ENCODE assay signal across 17 cellular contexts in the genomic region with DNA sequence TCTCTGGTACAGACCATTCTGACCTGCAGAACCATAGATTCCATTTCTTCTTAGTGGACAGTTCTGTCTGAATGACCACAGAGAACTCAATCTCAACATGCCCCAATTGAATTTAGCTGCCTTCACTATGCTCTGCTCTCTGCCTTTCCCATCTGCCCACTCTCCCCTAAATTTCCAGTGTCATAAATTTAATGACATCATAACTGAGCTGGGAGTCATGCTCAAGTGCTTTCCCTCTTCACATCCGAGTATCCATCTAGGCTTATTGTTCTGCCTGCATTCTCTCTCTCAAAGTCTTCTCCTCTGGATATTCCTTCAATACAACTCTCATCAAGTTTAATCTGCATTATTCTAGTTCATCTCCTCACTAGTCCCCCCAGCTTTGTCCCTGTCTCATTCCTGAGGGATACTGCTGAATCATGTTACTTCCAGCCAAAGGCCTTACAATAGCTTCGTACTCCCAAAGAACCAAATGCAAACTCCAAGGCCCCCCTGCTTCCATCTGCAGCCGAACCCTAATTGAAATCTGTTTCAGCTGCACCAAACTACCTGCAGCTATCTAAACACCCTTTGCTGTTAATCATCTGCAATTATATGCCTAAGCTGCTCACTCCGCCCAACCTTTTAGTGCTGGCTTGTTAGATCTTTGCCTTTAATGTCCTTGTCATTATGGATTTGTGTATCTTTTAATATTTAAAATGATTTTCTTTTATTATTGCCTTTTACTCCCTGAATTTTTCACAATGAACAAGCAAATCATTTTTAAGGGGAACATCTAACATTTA. TPM values are rescaled to one million over a fixed set of nuclear protein-coding genes. Genes with fewer than 3 reads are reported as not detected.
DNase-seq lines count a peak whose midpoint lies in the region; TF ChIP-seq lines count a peak whose summit lies in the region.
"Had no signal": no experiment of that assay in that cellular context is flagged by ENCODE, and none has a peak within 500 bp of the region (broad histone marks: within the 10 kb centered on the region; RNA-seq: fewer than 3 reads in every experiment).

No MANE protein-coding gene starts in this region.

- intact Hi-C loops in activated CD4-positive, alpha-beta T cell treated with anti-CD3 and anti-CD28 coated beads, Interleukin-2, amount 10 ng/mL, durations not matched to agents 24 days and 14 days (cut with micrococcal nuclease) = no loop called here

- H3K36me3 ChIP-seq in HEK293 (ENCODE audit: control insufficient read depth in 2 of 2, insufficient read depth in 1 of 2, low read length in 2 of 2) = no peaks in the 10 kb centered on the region
- H3K36me3 ChIP-seq: MG63 had no signal

- no peaks in the 10 kb centered on the region for H3K36me3 Mint-ChIP-seq in type B pancreatic cell
- H3K36me3 Mint-ChIP-seq in activated CD4-positive, alpha-beta T cell treated with anti-CD3 and anti-CD28 coated beads, Interleukin-2, amount 10 ng/mL, durations not matched to agents 24 days and 14 days (ENCODE audit: low read depth) = no peaks in the 10 kb centered on the region

- no peaks in the 10 kb centered on the region for H3K9me3 Mint-ChIP-seq in type B pancreatic cell
- H3K9me3 Mint-ChIP-seq in activated CD4-positive, alpha-beta T cell treated with anti-CD3 and anti-CD28 coated beads, Interleukin-2, amount 10 ng/mL, durations not matched to agents 24 days and 14 days = no peaks in the 10 kb centered on the region

- no peak overlapping the region for H3K4me3 Mint-ChIP-seq in type B pancreatic cell
- no peak overlapping the region for H3K4me3 Mint-ChIP-seq in activated CD4-positive, alpha-beta T cell treated with anti-CD3 and anti-CD28 coated beads, Interleukin-2, amount 10 ng/mL, durations not matched to agents 24 days and 14 days

- H3K4me1 ChIP-seq in HEK293 (ENCODE audit: control insufficient read depth, insufficient read depth, low read length) = no peaks in the 10 kb centered on the region

- POLR2A ChIA-PET in HEK293 (lab: Yijun Ruan, JAX) = no interaction called here

- DNase-seq in NCI-H146 (lab: John Stamatoyannopoulos, UW) (peak; percentile 96), NCI-H748 treated with DMSO at 0.1 percent for 48 hours (lab: John Stamatoyannopoulos, UW) (peak; percentile 95), left kidney (ENCODE audit: low read depth, low spot score) (peak; percentile 4), type B pancreatic cell (ENCODE audit: extremely low spot score, unreplicated experiment) (no peak), DMS79 treated with DMSO at 0.1 percent for 48 hours (lab: John Stamatoyannopoulos, UW) (no peak)
- DNase-seq in activated CD4-positive, alpha-beta T cell treated with anti-CD3 and anti-CD28 coated beads for 1 hour = no peak
- no peak for DNase-seq in activated CD4-positive, alpha-beta T cell treated with anti-CD3 and anti-CD28 coated beads, Interleukin-2, amount 10 ng/mL, durations not matched to agents 24 days and 14 days
- DNase-seq: AML-193, DMS53, MG63, NCI-H1694, NCI-H510A treated with DMSO at 0.1 percent for 48 hours, PC-3, SK-N-SH, T-helper 1 cell had no signal

- H3K27ac Mint-ChIP-seq in type B pancreatic cell = no peak overlapping the region
- no peak overlapping the region for H3K27ac Mint-ChIP-seq in activated CD4-positive, alpha-beta T cell treated with anti-CD3 and anti-CD28 coated beads, Interleukin-2, amount 10 ng/mL, durations not matched to agents 24 days and 14 days

- no peaks in the 10 kb centered on the region for H3K9me3 ChIP-seq in HEK293 (ENCODE audit: control insufficient read depth, insufficient read depth, low read depth, low read length)
- H3K9me3 ChIP-seq: MG63, SK-N-SH had no signal

- H3K27ac ChIP-seq in HEK293 (ENCODE audit: extremely low read depth, low read depth, low read length) = no peak overlapping the region
- H3K27ac ChIP-seq: KMS-11 had no signal

- H3K27me3 Mint-ChIP-seq in type B pancreatic cell = no peaks in the 10 kb centered on the region
- peaks cover 2% of the 10 kb centered on the region for H3K27me3 Mint-ChIP-seq in activated CD4-positive, alpha-beta T cell treated with anti-CD3 and anti-CD28 coated beads, Interleukin-2, amount 10 ng/mL, durations not matched to agents 24 days and 14 days

- H3K4me3 ChIP-seq in HEK293 (ENCODE audit: low read depth, low read length) = no peak overlapping the region
- H3K4me3 ChIP-seq: MG63 had no signal

- CTCF ChIA-PET in HEK293 (lab: Yijun Ruan, JAX) = interaction anchor here (0.6 kb wide), 2 partner anchors 110 to 667 kb away, joined by 3 to 4 read pairs; no protein-coding TSS in a partner anchor

- TF ChIP-seq CTCF in HEK293 (tag by site-specific recombination; IDR thresholded peaks at IDR 0.05) = no peak
- no peak for TF ChIP-seq CTCF in type B pancreatic cell (conservative IDR thresholded peaks at IDR 0.05)

- peaks cover 14% of the 10 kb centered on the region for H3K4me1 Mint-ChIP-seq in type B pancreatic cell (ENCODE audit: unreplicated experiment)
- H3K4me1 Mint-ChIP-seq in activated CD4-positive, alpha-beta T cell treated with anti-CD3 and anti-CD28 coated beads, Interleukin-2, amount 10 ng/mL, durations not matched to agents 24 days and 14 days = peaks cover 10% of the 10 kb centered on the region

TF ChIP-seq in HEK293, 187 proteins besides CTCF, POLR2A, EP300 and RAD21 (continues in another document):
- TF ChIP-seq, protein P1, sequence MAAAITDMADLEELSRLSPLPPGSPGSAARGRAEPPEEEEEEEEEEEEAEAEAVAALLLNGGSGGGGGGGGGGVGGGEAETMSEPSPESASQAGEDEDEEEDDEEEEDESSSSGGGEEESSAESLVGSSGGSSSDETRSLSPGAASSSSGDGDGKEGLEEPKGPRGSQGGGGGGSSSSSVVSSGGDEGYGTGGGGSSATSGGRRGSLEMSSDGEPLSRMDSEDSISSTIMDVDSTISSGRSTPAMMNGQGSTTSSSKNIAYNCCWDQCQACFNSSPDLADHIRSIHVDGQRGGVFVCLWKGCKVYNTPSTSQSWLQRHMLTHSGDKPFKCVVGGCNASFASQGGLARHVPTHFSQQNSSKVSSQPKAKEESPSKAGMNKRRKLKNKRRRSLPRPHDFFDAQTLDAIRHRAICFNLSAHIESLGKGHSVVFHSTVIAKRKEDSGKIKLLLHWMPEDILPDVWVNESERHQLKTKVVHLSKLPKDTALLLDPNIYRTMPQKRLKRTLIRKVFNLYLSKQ (tag by site-specific recombination; IDR thresholded peaks at IDR 0.05; ENCODE audit: borderline replicate concordance) = no peak
- TF ChIP-seq ZNF223 (tag by site-specific recombination; IDR thresholded peaks at IDR 0.05) (no peak), ZNF843 (tag by site-specific recombination; IDR thresholded peaks at IDR 0.05) (no peak), REPIN1 (tag by site-specific recombination; IDR thresholded peaks at IDR 0.05; ENCODE audit: low read depth) (no peak), ZNF76 (tag by site-specific recombination; IDR thresholded peaks at IDR 0.05; ENCODE audit: borderline replicate concordance, low read depth) (no peak), KLF10 (tag by site-specific recombination; IDR thresholded peaks at IDR 0.05) (no peak), ZNF544 (tag by site-specific recombination; IDR thresholded peaks at IDR 0.05) (no peak), WT1 (tag by site-specific recombination; IDR thresholded peaks at IDR 0.05) (no peak), ZNF366 (tag by site-specific recombination; conservative IDR thresholded peaks at IDR 0.05) (no peak), ZNF211 (tag by site-specific recombination; IDR thresholded peaks at IDR 0.05; ENCODE audit: low read depth) (no peak), ZNF121 (tag by site-specific recombination; IDR thresholded peaks at IDR 0.05) (no peak), ZNF416 (tag by site-specific recombination; IDR thresholded peaks at IDR 0.05) (no peak), ZBTB7A (tag by site-specific recombination; IDR thresholded peaks at IDR 0.05; ENCODE audit: low read depth) (no peak), GLI4 (tag by site-specific recombination; IDR thresholded peaks at IDR 0.05) (no peak), RBAK (tag by site-specific recombination; IDR thresholded peaks at IDR 0.05) (no peak), ZBTB20 (tag by site-specific recombination; IDR thresholded peaks at IDR 0.05) (no peak)
- TF ChIP-seq, protein P2, sequence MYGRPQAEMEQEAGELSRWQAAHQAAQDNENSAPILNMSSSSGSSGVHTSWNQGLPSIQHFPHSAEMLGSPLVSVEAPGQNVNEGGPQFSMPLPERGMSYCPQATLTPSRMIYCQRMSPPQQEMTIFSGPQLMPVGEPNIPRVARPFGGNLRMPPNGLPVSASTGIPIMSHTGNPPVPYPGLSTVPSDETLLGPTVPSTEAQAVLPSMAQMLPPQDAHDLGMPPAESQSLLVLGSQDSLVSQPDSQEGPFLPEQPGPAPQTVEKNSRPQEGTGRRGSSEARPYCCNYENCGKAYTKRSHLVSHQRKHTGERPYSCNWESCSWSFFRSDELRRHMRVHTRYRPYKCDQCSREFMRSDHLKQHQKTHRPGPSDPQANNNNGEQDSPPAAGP (tag by site-specific recombination; IDR thresholded peaks at IDR 0.05) = no peak
- TF ChIP-seq, protein P3, sequence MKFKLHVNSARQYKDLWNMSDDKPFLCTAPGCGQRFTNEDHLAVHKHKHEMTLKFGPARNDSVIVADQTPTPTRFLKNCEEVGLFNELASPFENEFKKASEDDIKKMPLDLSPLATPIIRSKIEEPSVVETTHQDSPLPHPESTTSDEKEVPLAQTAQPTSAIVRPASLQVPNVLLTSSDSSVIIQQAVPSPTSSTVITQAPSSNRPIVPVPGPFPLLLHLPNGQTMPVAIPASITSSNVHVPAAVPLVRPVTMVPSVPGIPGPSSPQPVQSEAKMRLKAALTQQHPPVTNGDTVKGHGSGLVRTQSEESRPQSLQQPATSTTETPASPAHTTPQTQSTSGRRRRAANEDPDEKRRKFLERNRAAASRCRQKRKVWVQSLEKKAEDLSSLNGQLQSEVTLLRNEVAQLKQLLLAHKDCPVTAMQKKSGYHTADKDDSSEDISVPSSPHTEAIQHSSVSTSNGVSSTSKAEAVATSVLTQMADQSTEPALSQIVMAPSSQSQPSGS (tag by site-specific recombination; IDR thresholded peaks at IDR 0.05; ENCODE audit: low read depth) = peak; percentile 85

RNA-seq across cellular contexts. Expression of a gene that starts 46.1 kb away (rescaled TPM):
- total RNA-seq in type B pancreatic cell (ENCODE audit: low replicate concordance) = 21.5 and 28.8 TPM in 2 replicates
- 7.1 and 7.3 TPM in 2 replicates for total RNA-seq in activated CD4-positive, alpha-beta T cell treated with anti-CD3 and anti-CD28 coated beads, Interleukin-2, amount 10 ng/mL, durations not matched to agents 24 days and 14 days

Comparison
In these comparisons a context has a peak if more than half of its experiments do, and no peak if none do; other contexts are left out.
1. DNase-seq: peak in NCI-H146 (single experiment), NCI-H748 treated with DMSO at 0.1 percent for 48 hours (single experiment) and left kidney (single experiment); none in activated CD4-positive, alpha-beta T cell treated with anti-CD3 and anti-CD28 coated beads for 1 hour (single experiment), type B pancreatic cell (single experiment), activated CD4-positive, alpha-beta T cell treated with anti-CD3 and anti-CD28 coated beads, Interleukin-2, amount 10 ng/mL, durations not matched to agents 24 days and 14 days (single experiment) and DMS79 treated with DMSO at 0.1 percent for 48 hours (single experiment).